Comparison of ENCODE assay signal across 21 cellular contexts in genomic region chr1:180521474-180522203, GRCh38. TPM values are rescaled to one million over a fixed set of nuclear protein-coding genes. Genes with fewer than 3 reads are reported as not detected.
A peak's percentile ranks its signal among the peaks of the same experiment; 100 is the strongest.
DNase-seq lines count a peak whose midpoint lies in the region; ATAC-seq and TF ChIP-seq lines count a peak whose summit lies in the region.
"Had no signal": no experiment of that assay in that cellular context is flagged by ENCODE, and none has a peak within 500 bp of the region (broad histone marks: within the 10 kb centered on the region; RNA-seq: fewer than 3 reads in every experiment).

No MANE protein-coding gene starts in this region.

- no peaks in the 10 kb centered on the region for H3K9me3 Mint-ChIP-seq in progenitor cell of endocrine pancreas (ENCODE audit: low read depth)

- no peaks in the 10 kb centered on the region for H3K36me3 ChIP-seq in HUES48 (ENCODE audit: control insufficient read depth, insufficient read depth, low read length)
- H3K36me3 ChIP-seq: ascending aorta, BLaER1 had no signal

- DNase-seq in amniotic epithelial cell (ENCODE audit: low read depth) (peak; percentile 26), foreskin keratinocyte (peak; percentile 79 to 80), progenitor cell of endocrine pancreas (ENCODE audit: low spot score, unreplicated experiment) (no peak), NOMO-1 (lab: John Stamatoyannopoulos, UW; ENCODE audit: unreplicated experiment in 2 of 2) (no peak), D341Med (ENCODE audit: low spot score) (no peak), NCI-H1105 treated with DMSO at 0.1 percent for 48 hours (lab: John Stamatoyannopoulos, UW) (no peak)
- DNase-seq: activated effector memory CD4-positive, alpha-beta T cell treated with anti-CD3 and anti-CD28 coated beads, Interleukin-2, amount 50 U/mL, for 16 hours; dorsolateral prefrontal cortex; mucosa of descending colon; NCI-H1694 treated with DMSO at 0.1 percent for 48 hours; NCI-H524 treated with DMSO at 0.1 percent for 48 hours; nucleus accumbens; stimulated activated naive CD8-positive, alpha-beta T cell treated with anti-CD3 and anti-CD28 coated beads, Interleukin-15, Interleukin-2, amounts not matched to agents 100 U/mL and 50 U/mL, for 24 hours had no signal

- no peak overlapping the region for H3K9ac ChIP-seq in HUES48 (ENCODE audit: low read depth, low read length)
- H3K9ac ChIP-seq: BLaER1 had no signal

- peaks cover 20% of the 10 kb centered on the region for H3K4me1 ChIP-seq in HUES48 (ENCODE audit: control insufficient read depth, insufficient read depth, low read length)
- peaks cover 23% of the 10 kb centered on the region for H3K4me1 ChIP-seq in foreskin keratinocyte

- H3K4me1 Mint-ChIP-seq in progenitor cell of endocrine pancreas (ENCODE audit: low read depth): peaks cover 14% of the 10 kb centered on the region

- no peak for TF ChIP-seq CTCF in foreskin keratinocyte (conservative IDR thresholded peaks at IDR 0.05)
- no peak for TF ChIP-seq CTCF in progenitor cell of endocrine pancreas (IDR thresholded peaks at IDR 0.05; ENCODE audit: unreplicated experiment)

- H3K27ac Mint-ChIP-seq in progenitor cell of endocrine pancreas: peak overlapping the region; percentile 45

- H3K4me3 ChIP-seq in HUES48 (ENCODE audit: low read depth, low read length): no peak overlapping the region
- H3K4me3 ChIP-seq: ascending aorta, BLaER1, dorsolateral prefrontal cortex, mucosa of descending colon had no signal

- H3K36me3 Mint-ChIP-seq in progenitor cell of endocrine pancreas (ENCODE audit: insufficient read depth): no peaks in the 10 kb centered on the region

- ATAC-seq in foreskin keratinocyte: peak; percentile 45
- ATAC-seq: mucosa of descending colon; Panc1; stimulated activated naive CD8-positive, alpha-beta T cell treated with anti-CD3 and anti-CD28 coated beads, Interleukin-15, Interleukin-2, amounts not matched to agents 100 U/mL and 50 U/mL, for 24 hours had no signal

- H3K4me3 Mint-ChIP-seq in progenitor cell of endocrine pancreas (ENCODE audit: low read depth): no peak overlapping the region

- H3K27me3 Mint-ChIP-seq in progenitor cell of endocrine pancreas: peaks cover 3% of the 10 kb centered on the region

- H3K27me3 ChIP-seq in HUES48 (ENCODE audit: control insufficient read depth, insufficient read depth, low read length): no peaks in the 10 kb centered on the region
- H3K27me3 ChIP-seq in foreskin keratinocyte: no peaks in the 10 kb centered on the region
- H3K27me3 ChIP-seq: ascending aorta, BLaER1, dorsolateral prefrontal cortex had no signal

- H3K9me3 ChIP-seq in HUES48 (ENCODE audit: control insufficient read depth, insufficient read depth, low read length): no peaks in the 10 kb centered on the region
- H3K9me3 ChIP-seq: ascending aorta, BLaER1, mucosa of descending colon had no signal

- H3K27ac ChIP-seq in HUES48 (ENCODE audit: low read depth, low read length) (peak overlapping the region; percentile 36), foreskin keratinocyte (peak overlapping the region; percentile 57)
- H3K27ac ChIP-seq: ascending aorta, BLaER1, dorsolateral prefrontal cortex, HL-60, VCaP had no signal

RNA-seq across cellular contexts. Expression of gene ACBD6, which starts 19.3 kb away (rescaled TPM):
- total RNA-seq in foreskin keratinocyte (56.9 and 60.6 TPM in 2 replicates), progenitor cell of endocrine pancreas (54.2 and 60.8 TPM in 2 replicates)
- 43.0 and 49.2 TPM in 2 replicates for polyA plus RNA-seq in foreskin keratinocyte

RNA-seq across cellular contexts. Expression of gene OVAAL, which starts 37.1 kb away (rescaled TPM):
- total RNA-seq in foreskin keratinocyte: not detected in 2 replicates
- not detected in 2 replicates for polyA plus RNA-seq in foreskin keratinocyte
- not detected in 2 replicates for total RNA-seq in progenitor cell of endocrine pancreas
- total RNA-seq: ascending aorta, frontal cortex, mucosa of descending colon had no signal
- polyA plus RNA-seq: small intestine had no signal

Comparison
In these comparisons a context has a peak if more than half of its experiments do, and no peak if none do; other contexts are left out.
1. DNase-seq: peak in amniotic epithelial cell (single experiment) and foreskin keratinocyte (2 of 2); none in progenitor cell of endocrine pancreas (single experiment), NOMO-1 (0 of 2), D341Med (single experiment) and NCI-H1105 treated with DMSO at 0.1 percent for 48 hours (single experiment).